ENCODE assay signal across 8 cellular contexts in the genomic region with DNA sequence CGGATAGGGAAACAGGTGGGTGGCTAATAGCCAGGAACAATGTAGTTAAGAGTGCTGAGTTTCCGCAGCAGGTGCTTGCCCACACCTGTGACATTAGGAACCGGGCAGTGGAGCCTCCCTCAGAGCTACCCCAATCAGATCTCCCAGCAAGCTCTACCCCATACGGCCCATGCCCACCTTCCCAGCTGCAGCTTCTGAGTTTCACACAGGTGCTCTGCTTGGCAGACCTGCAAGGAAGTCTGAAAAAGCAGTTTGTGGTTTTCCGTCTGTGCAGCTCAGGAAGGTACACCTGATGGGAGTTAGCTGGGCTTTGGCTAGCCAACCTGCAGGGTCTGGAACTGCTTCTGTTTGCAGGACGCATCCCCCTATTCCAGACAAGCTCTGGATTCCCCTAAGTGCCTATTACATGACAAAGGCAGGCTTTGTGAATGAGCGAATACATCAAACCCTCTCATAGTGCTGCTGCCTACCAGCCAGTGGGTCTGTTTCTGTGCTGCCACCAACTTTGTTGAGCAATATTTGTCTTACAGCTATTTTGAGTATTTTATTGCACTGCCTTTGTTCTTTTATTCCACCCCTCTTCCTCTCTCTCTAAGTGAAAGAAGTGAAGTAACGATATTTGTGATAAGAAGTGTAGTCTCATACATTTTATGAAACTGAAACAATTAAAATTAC. TPM values are rescaled to one million over a fixed set of nuclear protein-coding genes. Genes with fewer than 3 reads are reported as not detected.
DNase-seq lines count a peak whose midpoint lies in the region; ATAC-seq, FAIRE-seq and TF ChIP-seq lines count a peak whose summit lies in the region.

No MANE protein-coding gene starts in this region.

- H3K9me3 ChIP-seq in HepG2 (ENCODE audit: low read length), result no peaks in the 10 kb centered on the region

- no peak overlapping the region for H2AFZ ChIP-seq in HepG2 (ENCODE audit: low read length)

- CTCF ChIA-PET in HepG2 (lab: Yijun Ruan, JAX; ENCODE audit: low intra/inter-chr PET ratio, low total read pairs), result no interaction called here

- BruUV-seq in HepG2 (replicated peaks; lab: Mats Ljungman, UMichigan), result no TSS peak

- TF ChIP-seq RAD21 in HepG2 (CRISPR knock-in tag; IDR thresholded peaks at IDR 0.05), result no peak

- in situ Hi-C loops in HepG2 (cut with HindIII; ENCODE audit: extremely low pct_ligation_motif_present, low pct_unique_long_range_greater_than_20kb), result no loop called here

- no peak overlapping the region for H3K4me3 ChIP-seq in HepG2 (replicated peaks in 1 of 3; ENCODE audit: insufficient read depth in 1 of 3, low read depth in 2 of 3, low read length in 3 of 3)

- peaks cover 39% of the 10 kb centered on the region for H3K4me1 ChIP-seq in HepG2 (ENCODE audit: insufficient read depth, low read length)

- no peak overlapping the region for H3K9ac ChIP-seq in HepG2 (ENCODE audit: insufficient read depth, low read depth, low read length)

- no peak for TF ChIP-seq CTCF in HepG2 (CRISPR knock-in tag; IDR thresholded peaks at IDR 0.05)

- no peaks in the 10 kb centered on the region for H3K79me2 ChIP-seq in HepG2 (ENCODE audit: insufficient read depth, low read length)

- ATAC-seq in GM18502 (IDR thresholded peaks at IDR 0.05; ENCODE audit: poor library complexity, unreplicated experiment) (peak; percentile 32), HG03432 (IDR thresholded peaks at IDR 0.05; ENCODE audit: unreplicated experiment) (peak; percentile 41), HepG2 (peak; percentile 85)

- TF ChIP-seq POLR2A in Raji (IDR thresholded peaks at IDR 0.05; ENCODE audit: insufficient read depth, low read depth, low read length), result peak; percentile 51
- TF ChIP-seq POLR2A in HepG2 (IDR thresholded peaks at IDR 0.05; ENCODE audit: insufficient read depth in 1 of 2, low read depth in 2 of 2, low read length in 2 of 2), result no peak

- H3K27ac ChIP-seq in HepG2 (ENCODE audit: extremely low read length, insufficient read depth, low read length), result peak overlapping the region; percentile 7

- peak; percentile 89 for FAIRE-seq in HepG2 (lab: Jason Lieb, UNC)

- peak; percentile 95 for DNase-seq in HepG2 (ENCODE audit: low spot score)
- no peak for DNase-seq in KG1 (lab: John Stamatoyannopoulos, UW)
- no peak for DNase-seq in nucleus accumbens (lab: John Stamatoyannopoulos, UW)
- DNase-seq in CD1c-positive myeloid dendritic cell (ENCODE audit: extremely low spot score), result no peak
- no peak for DNase-seq in effector CD8-positive, alpha-beta T cell (lab: John Stamatoyannopoulos, UW)

- POLR2A ChIA-PET in HepG2 (lab: Yijun Ruan, JAX), result interaction anchor here (0.9 to 1.6 kb wide), 4 partner anchors 24 to 114 kb away, joined by 3 to 7 read pairs (median 4); a partner anchor contains a TSS

- H3K4me2 ChIP-seq in HepG2 (ENCODE audit: low read depth, low read length), result peak overlapping the region; percentile 43

- TF ChIP-seq EP300 in HepG2 (IDR thresholded peaks at IDR 0.05; ENCODE audit: low read depth in 2 of 2, low read length in 2 of 2) (peak in 1 of 2 experiments; percentile 24; a peak in 1 of 4 replicates), HepG2 (CRISPR knock-in tag; IDR thresholded peaks at IDR 0.05; ENCODE audit: borderline replicate concordance) (no peak)

- intact Hi-C loops in HepG2 (cut with micrococcal nuclease; ENCODE audit: unreplicated experiment), result no loop called here

- H3K27me3 ChIP-seq in HepG2 (ENCODE audit: control insufficient read depth in 1 of 2, insufficient read depth in 2 of 2, low read length in 2 of 2), result no peaks in the 10 kb centered on the region

- no peaks in the 10 kb centered on the region for H4K20me1 ChIP-seq in HepG2 (ENCODE audit: insufficient read depth, low read length)

- no peaks in the 10 kb centered on the region for H3K36me3 ChIP-seq in HepG2 (replicated peaks in 1 of 2; ENCODE audit: control insufficient read depth in 1 of 2, insufficient read depth in 2 of 2, low read length in 2 of 2)

- WGBS in HepG2 (ENCODE audit: low lambda C conversion rate), result 65% methylated on average over 8 of the region's 8 CpGs

TF ChIP-seq in HepG2, 621 proteins besides CTCF, POLR2A, EP300 and RAD21 (continues in another document):
- TF ChIP-seq MIER2 (CRISPR knock-in tag; IDR thresholded peaks at IDR 0.05), result peak; percentile 12; the same call in 1 of the 2 replicates
- TF ChIP-seq RARA (CRISPR knock-in tag; IDR thresholded peaks at IDR 0.05), result 0 out of 2 replicates have a peak, but pooled peaks have one; percentile 20
- TF ChIP-seq, protein P1, sequence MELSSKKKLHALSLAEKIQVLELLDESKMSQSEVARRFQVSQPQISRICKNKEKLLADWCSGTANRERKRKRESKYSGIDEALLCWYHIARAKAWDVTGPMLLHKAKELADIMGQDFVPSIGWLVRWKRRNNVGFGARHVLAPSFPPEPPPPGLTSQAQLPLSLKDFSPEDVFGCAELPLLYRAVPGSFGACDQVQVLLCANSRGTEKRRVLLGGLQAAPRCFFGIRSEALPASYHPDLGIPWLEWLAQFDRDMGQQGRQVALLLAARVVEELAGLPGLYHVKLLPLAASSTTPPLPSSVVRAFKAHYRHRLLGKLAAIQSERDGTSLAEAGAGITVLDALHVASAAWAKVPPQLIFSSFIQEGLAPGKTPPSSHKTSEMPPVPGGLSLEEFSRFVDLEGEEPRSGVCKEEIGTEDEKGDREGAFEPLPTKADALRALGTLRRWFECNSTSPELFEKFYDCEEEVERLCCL (CRISPR knock-in tag; IDR thresholded peaks at IDR 0.05; ENCODE audit: borderline replicate concordance), result no peak
- no peak for TF ChIP-seq ARNT2 (CRISPR knock-in tag; IDR thresholded peaks at IDR 0.05; ENCODE audit: low read depth)
- TF ChIP-seq PHF5A (CRISPR knock-in tag; IDR thresholded peaks at IDR 0.05; ENCODE audit: low read depth, unreplicated experiment), result no peak
- peak; percentile 20; the same call in 1 of the 2 replicates for TF ChIP-seq ERF (CRISPR knock-in tag; IDR thresholded peaks at IDR 0.05)
- TF ChIP-seq NCOA2 (CRISPR knock-in tag; IDR thresholded peaks at IDR 0.05), result 0 out of 2 replicates have a peak, but pooled peaks have one; percentile 26
- no peak for TF ChIP-seq ZNF282 (IDR thresholded peaks at IDR 0.05; ENCODE audit: partially characterized antibody)
- TF ChIP-seq GATAD2A (CRISPR knock-in tag; IDR thresholded peaks at IDR 0.05), result peak; percentile 86
- TF ChIP-seq XRCC5 (optimal IDR thresholded peaks at IDR 0.05; ENCODE audit: low read length), result peak; percentile 35
- TF ChIP-seq, protein P2, sequence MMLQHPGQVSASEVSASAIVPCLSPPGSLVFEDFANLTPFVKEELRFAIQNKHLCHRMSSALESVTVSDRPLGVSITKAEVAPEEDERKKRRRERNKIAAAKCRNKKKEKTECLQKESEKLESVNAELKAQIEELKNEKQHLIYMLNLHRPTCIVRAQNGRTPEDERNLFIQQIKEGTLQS (CRISPR knock-in tag; IDR thresholded peaks at IDR 0.05), result no peak

RNA-seq across cellular contexts. Expression of a gene that starts 24.7 kb away (rescaled TPM):
- total RNA-seq in HepG2 (2016; rRNA removed; fragmentation: Illumina TruSeq; extraction: Trizol), result 5.7 TPM in 2 replicates
- 1.9 TPM in 2 replicates for total RNA-seq in HepG2 (2016; cell fraction: cytosol; rRNA removed; fragmentation: Illumina TruSeq; extraction: Trizol; ENCODE audit: low read depth)
- total RNA-seq in HepG2 (2016; cell fraction: insoluble cytoplasmic fraction; rRNA removed; fragmentation: Illumina TruSeq; extraction: Trizol), result 5.6 and 6.0 TPM in 2 replicates
- 3.4 and 4.0 TPM in 2 replicates for total RNA-seq in HepG2 (2016; cell fraction: membrane; rRNA removed; fragmentation: Illumina TruSeq; extraction: Trizol)
- total RNA-seq in HepG2 (2016; cell fraction: nucleus; rRNA removed; fragmentation: Illumina TruSeq; extraction: Trizol), result 7.9 and 8.3 TPM in 2 replicates
- polyA plus RNA-seq in HepG2 (2011; rRNA removed), result 9.3 and 12.5 TPM in 2 replicates
- polyA plus RNA-seq in HepG2 (2011; cell fraction: cytosol; rRNA removed), result 4.1 and 4.8 TPM in 2 replicates
- polyA plus RNA-seq in HepG2 (2011; cell fraction: nucleus; rRNA removed), result 13.9 and 15.6 TPM in 2 replicates
- 5.5 and 6.4 TPM in 2 replicates for polyA plus RNA-seq in HepG2 (2012)
- polyA plus RNA-seq in HepG2 (2016; cell fraction: cytosol; fragmentation: Illumina TruSeq; extraction: Trizol; ENCODE audit: low read depth), result 1.7 and 2.8 TPM in 2 replicates
- 5.5 and 8.7 TPM in 2 replicates for polyA plus RNA-seq in HepG2 (2016; cell fraction: insoluble cytoplasmic fraction; fragmentation: Illumina TruSeq; extraction: Trizol; ENCODE audit: low read depth)
- 3.2 and 3.8 TPM in 2 replicates for polyA plus RNA-seq in HepG2 (2016; cell fraction: membrane; fragmentation: Illumina TruSeq; extraction: Trizol; ENCODE audit: low read depth)
- 8.7 and 9.2 TPM in 2 replicates for polyA plus RNA-seq in HepG2 (2016; cell fraction: nucleus; fragmentation: Illumina TruSeq; extraction: Trizol; ENCODE audit: insufficient read depth, low read depth)
- polyA minus RNA-seq in HepG2 (2011; rRNA and poly(A)+ RNA removed; ENCODE audit: low replicate concordance), result 8.4 and 44.8 TPM in 2 replicates
- polyA minus RNA-seq in HepG2 (2011; cell fraction: cytosol; rRNA and poly(A)+ RNA removed), result 5.8 and 6.2 TPM in 2 replicates
- 22.0 and 22.4 TPM in 2 replicates for polyA minus RNA-seq in HepG2 (2011; cell fraction: nucleus; rRNA and poly(A)+ RNA removed)

RNA-seq across cellular contexts. Expression of a gene that starts 42.3 kb away (rescaled TPM):
- total RNA-seq in HepG2 (2016; rRNA removed; fragmentation: Illumina TruSeq; extraction: Trizol), result 24.4 and 39.6 TPM in 2 replicates
- 7.9 and 8.9 TPM in 2 replicates for total RNA-seq in HepG2 (2016; cell fraction: cytosol; rRNA removed; fragmentation: Illumina TruSeq; extraction: Trizol; ENCODE audit: low read depth)
- 19.9 and 39.6 TPM in 2 replicates for total RNA-seq in HepG2 (2016; cell fraction: insoluble cytoplasmic fraction; rRNA removed; fragmentation: Illumina TruSeq; extraction: Trizol)
- total RNA-seq in HepG2 (2016; cell fraction: membrane; rRNA removed; fragmentation: Illumina TruSeq; extraction: Trizol), result 15.6 and 16.1 TPM in 2 replicates
- total RNA-seq in HepG2 (2016; cell fraction: nucleus; rRNA removed; fragmentation: Illumina TruSeq; extraction: Trizol), result 34.0 and 41.6 TPM in 2 replicates
- polyA plus RNA-seq in HepG2 (2011; rRNA removed), result 20.8 and 21.0 TPM in 2 replicates
- 19.0 and 19.8 TPM in 2 replicates for polyA plus RNA-seq in HepG2 (2011; cell fraction: cytosol; rRNA removed)
- polyA plus RNA-seq in HepG2 (2011; cell fraction: nucleus; rRNA removed), result 14.2 and 15.7 TPM in 2 replicates
- 19.0 and 28.6 TPM in 2 replicates for polyA plus RNA-seq in HepG2 (2012)
- polyA plus RNA-seq in HepG2 (2016; cell fraction: cytosol; fragmentation: Illumina TruSeq; extraction: Trizol; ENCODE audit: low read depth), result 4.5 and 6.0 TPM in 2 replicates
- 16.3 and 20.1 TPM in 2 replicates for polyA plus RNA-seq in HepG2 (2016; cell fraction: insoluble cytoplasmic fraction; fragmentation: Illumina TruSeq; extraction: Trizol; ENCODE audit: low read depth)
- 11.7 TPM in 2 replicates for polyA plus RNA-seq in HepG2 (2016; cell fraction: membrane; fragmentation: Illumina TruSeq; extraction: Trizol; ENCODE audit: low read depth)
- 47.5 and 51.6 TPM in 2 replicates for polyA plus RNA-seq in HepG2 (2016; cell fraction: nucleus; fragmentation: Illumina TruSeq; extraction: Trizol; ENCODE audit: insufficient read depth, low read depth)
- 17.8 and 99.3 TPM in 2 replicates for polyA minus RNA-seq in HepG2 (2011; rRNA and poly(A)+ RNA removed; ENCODE audit: low replicate concordance)
- 42.1 and 43.6 TPM in 2 replicates for polyA minus RNA-seq in HepG2 (2011; cell fraction: cytosol; rRNA and poly(A)+ RNA removed)
- polyA minus RNA-seq in HepG2 (2011; cell fraction: nucleus; rRNA and poly(A)+ RNA removed), result 21.1 and 24.4 TPM in 2 replicates

Comparison
In these comparisons a context has a peak if more than half of its experiments do, and no peak if none do; other contexts are left out.
1. ATAC-seq: peak in every context shown above with its lines; median percentile 85 in HepG2; 41 in HG03432; 32 in GM18502.